Comparison of ENCODE assay signal across 20 cellular contexts in the genomic region with DNA sequence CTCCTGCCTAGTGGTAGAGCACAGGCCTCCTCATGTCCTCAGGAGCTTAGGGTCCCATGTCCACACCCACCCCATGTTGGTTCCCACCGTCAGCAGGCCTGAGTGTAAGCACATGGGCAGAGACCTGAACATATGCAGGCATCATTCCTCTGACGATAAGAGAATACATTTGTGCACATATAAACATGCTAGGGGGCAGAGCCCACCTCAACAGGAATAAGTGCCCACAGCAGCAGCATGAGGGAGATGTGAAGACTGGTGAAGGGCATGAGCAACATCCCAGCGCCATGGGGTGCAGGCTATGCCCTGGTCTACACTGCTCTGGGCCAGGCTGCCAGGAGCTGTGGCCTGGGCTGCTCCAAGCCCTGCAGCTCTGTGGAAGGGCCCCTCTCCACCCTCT. TPM values are rescaled to one million over a fixed set of nuclear protein-coding genes. Genes with fewer than 3 reads are reported as not detected.
DNase-seq lines count a peak whose midpoint lies in the region; ATAC-seq, FAIRE-seq and TF ChIP-seq lines count a peak whose summit lies in the region.
"Had no signal": no experiment of that assay in that cellular context is flagged by ENCODE, and none has a peak within 500 bp of the region (broad histone marks: within the 10 kb centered on the region; RNA-seq: fewer than 3 reads in every experiment).

No MANE protein-coding gene starts in this region.

- peak overlapping the region in 5 of 11 experiments; percentile 0 to 34 (median 6); a peak in 1 of 22 replicates for H3K27ac ChIP-seq in BLaER1 treated with 17β-estradiol and CSF1 and Interleukin-3, amounts not matched to agents 10 nM and 100 nM
- H3K27ac ChIP-seq in GM12878 (ENCODE audit: control insufficient read depth, insufficient read depth) (no peak overlapping the region), trophoblast cell (ENCODE audit: low read depth, low read length) (no peak overlapping the region)
- H3K27ac ChIP-seq: HL-60, RWPE1 had no signal

- H3K36me3 ChIP-seq in BLaER1 treated with 17β-estradiol and CSF1 and Interleukin-3, amounts not matched to agents 10 nM and 100 nM, result no peaks in the 10 kb centered on the region
- H3K36me3 ChIP-seq in GM12878 (ENCODE audit: control insufficient read depth in 2 of 2, insufficient read depth in 2 of 2, low read length in 1 of 2), result peaks cover 15 to 18% of the 10 kb centered on the region in 2 experiments
- no peaks in the 10 kb centered on the region for H3K36me3 ChIP-seq in trophoblast cell (ENCODE audit: control insufficient read depth in 1 of 2, insufficient read depth in 2 of 2, low read length in 2 of 2)

- no peak overlapping the region for H3K4ac ChIP-seq in trophoblast cell (ENCODE audit: low read depth, low read length)

- H3K4me1 ChIP-seq in BLaER1 treated with 17β-estradiol and CSF1 and Interleukin-3, amounts not matched to agents 10 nM and 100 nM, result peaks cover 70 to 86% (median 77%) of the 10 kb centered on the region in 10 experiments
- H3K4me1 ChIP-seq in GM12878 (ENCODE audit: control insufficient read depth, insufficient read depth, low read length) (no peaks in the 10 kb centered on the region), trophoblast cell (ENCODE audit: control insufficient read depth in 1 of 2, insufficient read depth in 2 of 2, low read length in 2 of 2) (peaks cover 0 to 5% of the 10 kb centered on the region in 2 experiments)
- H3K4me1 ChIP-seq: Caco-2 had no signal

- H3K9me3 Mint-ChIP-seq in activated naive CD4-positive, alpha-beta T cell treated with anti-CD3 and anti-CD28 coated beads, Interleukin-2, amount 50 U/mL, for 24 hours, result no peaks in the 10 kb centered on the region

- H3K9ac ChIP-seq in BLaER1 treated with 17β-estradiol and CSF1 and Interleukin-3, amounts not matched to agents 10 nM and 100 nM, result peak overlapping the region in 3 of 11 experiments; percentile 12 to 48 (median 46); a peak in 3 of 22 replicates
- no peak overlapping the region for H3K9ac ChIP-seq in GM12878 (ENCODE audit: control insufficient read depth, insufficient read depth, low read length)
- H3K9ac ChIP-seq in trophoblast cell (ENCODE audit: low read length), result no peak overlapping the region

- peak overlapping the region; percentile 17 for H3K27ac Mint-ChIP-seq in activated naive CD4-positive, alpha-beta T cell treated with anti-CD3 and anti-CD28 coated beads, Interleukin-2, amount 50 U/mL, for 24 hours

- H3K4me2 ChIP-seq in BLaER1 treated with 17β-estradiol and CSF1 and Interleukin-3, amounts not matched to agents 10 nM and 100 nM, result peak overlapping the region; percentile 67 to 99 (median 81)
- H3K4me2 ChIP-seq in GM12878 (ENCODE audit: control insufficient read depth, insufficient read depth), result no peak overlapping the region
- H3K4me2 ChIP-seq in trophoblast cell (ENCODE audit: low read length), result no peak overlapping the region

- in situ Hi-C loops in GM12878 (cut with MboI), result no loop called here

- no peak overlapping the region for H2AK5ac ChIP-seq in trophoblast cell (ENCODE audit: low read length)

- no peak for TF ChIP-seq RAD21 in GM12878 (IDR thresholded peaks at IDR 0.05; ENCODE audit: insufficient read depth, low read depth, low read length)

- no peak overlapping the region for H4K12ac ChIP-seq in trophoblast cell (ENCODE audit: low read depth, low read length)

- no peak overlapping the region for H2AFZ ChIP-seq in GM12878 (ENCODE audit: control insufficient read depth, low read depth, low read length)
- H2AFZ ChIP-seq in trophoblast cell (ENCODE audit: insufficient read depth, low read length, poor library complexity), result no peak overlapping the region

- no peaks in the 10 kb centered on the region for H3K27me3 ChIP-seq in BLaER1 treated with 17β-estradiol and CSF1 and Interleukin-3, amounts not matched to agents 10 nM and 100 nM
- H3K27me3 ChIP-seq in GM12878 (replicated peaks in 1 of 2; ENCODE audit: control insufficient read depth in 2 of 2, insufficient read depth in 2 of 2, low read length in 1 of 2), result no peaks in the 10 kb centered on the region
- no peaks in the 10 kb centered on the region for H3K27me3 ChIP-seq in trophoblast cell (ENCODE audit: insufficient read depth, low read length)

- peaks cover 42% of the 10 kb centered on the region for H3K4me1 Mint-ChIP-seq in activated naive CD4-positive, alpha-beta T cell treated with anti-CD3 and anti-CD28 coated beads, Interleukin-2, amount 50 U/mL, for 24 hours

- H3K36me3 Mint-ChIP-seq in activated naive CD4-positive, alpha-beta T cell treated with anti-CD3 and anti-CD28 coated beads, Interleukin-2, amount 50 U/mL, for 24 hours, result peaks cover 7% of the 10 kb centered on the region

- TF ChIP-seq EP300 in GM12878 (IDR thresholded peaks at IDR 0.05; ENCODE audit: borderline replicate concordance in 1 of 2, control insufficient read depth in 1 of 2, low read depth in 2 of 2, low read length in 2 of 2), result no peak

- H3K4me3 ChIP-seq in BLaER1 treated with 17β-estradiol and CSF1 and Interleukin-3, amounts not matched to agents 10 nM and 100 nM, result no peak overlapping the region
- H3K4me3 ChIP-seq in GM12878 (no peak overlapping the region), trophoblast cell (ENCODE audit: low read depth, low read length) (peak overlapping the region; percentile 18)

- no peak overlapping the region for H2BK12ac ChIP-seq in trophoblast cell (ENCODE audit: low read length)

- no TSS peak for BruUV-seq in GM12878 (replicated peaks; lab: Mats Ljungman, UMichigan)

- RAD21 ChIA-PET in GM12878 (lab: Charles Lee; ENCODE audit: unreplicated experiment), result no interaction called here

- WGBS in GM12878 (ENCODE audit: insufficient coverage, insufficient replicate concordance, low lambda C conversion rate, missing lambda C conversion rate), result 80% methylated on average over 3 of the region's 3 CpGs
- no CpG with 5 or more reads among the region's 3 CpGs for WGBS in trophoblast cell (ENCODE audit: extremely low coverage, insufficient coverage, insufficient read length)

- FAIRE-seq in GM12878 (lab: Jason Lieb, UNC), result no peak
- FAIRE-seq: HTR-8/SVneo had no signal

- no peak overlapping the region for H3K4me3 Mint-ChIP-seq in activated naive CD4-positive, alpha-beta T cell treated with anti-CD3 and anti-CD28 coated beads, Interleukin-2, amount 50 U/mL, for 24 hours

- DNase-seq in activated naive CD4-positive, alpha-beta T cell (lab: John Stamatoyannopoulos, UW), result no peak
- no peak for DNase-seq in GM12878 (ENCODE audit: low read depth, low spot score)
- no peak for DNase-seq in trophoblast cell
- DNase-seq in EL, result no peak
- no peak for DNase-seq in GOT3 (lab: John Stamatoyannopoulos, UW)
- DNase-seq: Caco-2; CD4-positive, CD25-positive, alpha-beta regulatory T cell; NCI-H1417 treated with DMSO at 0.1 percent for 48 hours; NCI-H2029; NCI-H510A; NCI-H774; PC-3 had no signal

- H3K23ac ChIP-seq in trophoblast cell (ENCODE audit: low read length), result no peak overlapping the region

- H3K79me2 ChIP-seq in GM12878 (ENCODE audit: control insufficient read depth, insufficient read depth, low read length), result no peaks in the 10 kb centered on the region; the same call in 1 of the 2 replicates
- H3K79me2 ChIP-seq in trophoblast cell (ENCODE audit: control insufficient read depth, insufficient read depth, low read length, poor library complexity), result no peaks in the 10 kb centered on the region

- no peaks in the 10 kb centered on the region for H3K79me1 ChIP-seq in trophoblast cell (ENCODE audit: low read length)

- SMC1A ChIA-PET in GM12878 (lab: Charles Lee; ENCODE audit: uncharacterized antibody, unreplicated experiment), result interaction anchor here (1.1 kb wide), 2 partner anchors 14 to 22 kb away, joined by 3 read pairs; no protein-coding TSS in a partner anchor

- no peaks in the 10 kb centered on the region for H3K9me3 ChIP-seq in BLaER1 treated with 17β-estradiol and CSF1 and Interleukin-3, amounts not matched to agents 10 nM and 100 nM (replicated peaks in 1 of 11)
- no peaks in the 10 kb centered on the region for H3K9me3 ChIP-seq in GM12878 (replicated peaks; ENCODE audit: control insufficient read depth, insufficient read depth, low read length)
- no peaks in the 10 kb centered on the region for H3K9me3 ChIP-seq in trophoblast cell (ENCODE audit: insufficient read depth, low read depth, low read length)
- H3K9me3 ChIP-seq: Caco-2 had no signal

- no peaks in the 10 kb centered on the region for H4K20me1 ChIP-seq in BLaER1 treated with 17β-estradiol and CSF1 and Interleukin-3, amounts not matched to agents 10 nM and 100 nM
- no peaks in the 10 kb centered on the region; the same call in 1 of the 2 replicates for H4K20me1 ChIP-seq in GM12878 (ENCODE audit: control insufficient read depth, insufficient read depth)

- peak; percentile 44; the same call in 1 of the 2 replicates for TF ChIP-seq POLR2A in GM12878 (IDR thresholded peaks at IDR 0.05; ENCODE audit: low read depth, low read length)

- no peak; the same call in 2 of the 3 replicates for ATAC-seq in GM12878
- ATAC-seq in HG02798 (IDR thresholded peaks at IDR 0.05; ENCODE audit: poor library complexity, unreplicated experiment), result no peak
- ATAC-seq: PC-3 had no signal

- POLR2A ChIA-PET in GM12878 (lab: Charles Lee), result interaction anchor here (0.8 to 2.3 kb wide), 2 partner anchors 17 to 19 kb away, joined by 3 to 7 read pairs; partner anchors contain the start of gene ADORA2A

- no peak overlapping the region for H4K8ac ChIP-seq in trophoblast cell (ENCODE audit: low read depth, low read length)

- H4K91ac ChIP-seq in trophoblast cell (ENCODE audit: low read depth, low read length), result no peak overlapping the region

- H3K27me3 Mint-ChIP-seq in activated naive CD4-positive, alpha-beta T cell treated with anti-CD3 and anti-CD28 coated beads, Interleukin-2, amount 50 U/mL, for 24 hours, result no peaks in the 10 kb centered on the region
- H3K27me3 Mint-ChIP-seq: CD4-positive, CD25-positive, alpha-beta regulatory T cell had no signal

- CTCF ChIA-PET in GM12878 (lab: Yijun Ruan, JAX), result interaction anchor here (0.6 to 2.1 kb wide), 3 partner anchors 9 to 21 kb away, joined by 3 to 5 read pairs (median 4); no protein-coding TSS in a partner anchor

- no peak overlapping the region for H2BK5ac ChIP-seq in trophoblast cell (ENCODE audit: low read depth, low read length, poor library complexity)

- no peak overlapping the region for H3K18ac ChIP-seq in trophoblast cell (ENCODE audit: low read length)

- intact Hi-C loops in GM12878 (cut with micrococcal nuclease; ENCODE audit: unreplicated experiment), result no loop called here

- H2BK120ac ChIP-seq in trophoblast cell (ENCODE audit: insufficient read depth, low read length, poor library complexity), result no peak overlapping the region

- H3K14ac ChIP-seq in trophoblast cell (ENCODE audit: low read length), result no peak overlapping the region

- no peak for TF ChIP-seq CTCF in GM12878 (IDR thresholded peaks at IDR 0.05 in 2 of 3, conservative IDR thresholded peaks at IDR 0.05 in 1 of 3; ENCODE audit: control insufficient read depth in 2 of 3, extremely low read depth in 1 of 3, insufficient read depth in 1 of 3, low read depth in 3 of 3, low read length in 3 of 3)

RNA-seq across cellular contexts. Expression of gene ADORA2A, which starts 16.9 kb away (rescaled TPM):
- 55.4 and 60.9 TPM in 2 replicates for total RNA-seq in GM12878 (2013; cell fraction: nucleolus; rRNA removed)
- total RNA-seq in GM12878 (2014; rRNA removed) (27.4 and 28.5 TPM in 2 replicates), GM12878 (2014; rRNA removed; fragmentation: Illumina TruSeq; extraction: Trizol) (10.5 and 10.9 TPM in 2 replicates), GM12878 (2021) (22.9 and 23.6 TPM in 2 replicates)
- 9.5 TPM for polyA plus RNA-seq in GM12878 (2011; ENCODE audit: low read depth)
- polyA plus RNA-seq in GM12878 (2011; rRNA removed) (16.2 and 31.2 TPM in 2 replicates), GM12878 (2014; fragmentation: Illumina TruSeq; extraction: Trizol) (4.6 and 15.9 TPM in 2 replicates), GM12878 (2014; fragmentation: Nextera tagmentation; extraction: Ambion mirVana) (1 to 10 TPM in 1 of 2 experiments, under 1 TPM in 1; 0.69 to 1.6 TPM), GM12878 (2014; rRNA removed) (29.6 and 30.5 TPM in 2 replicates), GM12878 (2016; fragmentation: Nextera tagmentation; extraction: Ambion mirVana) (10 to 100 TPM; 15.8 to 20.6 TPM)
- polyA plus RNA-seq in GM12878 (2011; cell fraction: cytosol; rRNA removed), result 49.3 and 77.4 TPM in 2 replicates
- 45.4 and 47.1 TPM in 2 replicates for polyA plus RNA-seq in GM12878 (2011; cell fraction: nucleus; rRNA removed)
- polyA plus RNA-seq in GM12878 (2012), result 22.8 and 28.8 TPM in 2 replicates
- 38.3 and 56.7 TPM in 2 replicates for polyA minus RNA-seq in GM12878 (2011; rRNA and poly(A)+ RNA removed)
- 11.3 and 12.3 TPM in 2 replicates for polyA minus RNA-seq in GM12878 (2011; cell fraction: cytosol; rRNA and poly(A)+ RNA removed)
- polyA minus RNA-seq in GM12878 (2011; cell fraction: nucleus; rRNA and poly(A)+ RNA removed), result 15.4 and 23.7 TPM in 2 replicates
- polyA plus RNA-seq in trophoblast cell (2013), result 2.0 and 2.6 TPM in 2 replicates

RNA-seq across cellular contexts. Expression of gene UPB1, which starts 50.9 kb away (rescaled TPM):
- total RNA-seq in GM12878 (2013; cell fraction: nucleolus; rRNA removed), result 39.2 and 39.8 TPM in 2 replicates
- total RNA-seq in GM12878 (2014; rRNA removed) (2.5 and 2.8 TPM in 2 replicates), GM12878 (2014; rRNA removed; fragmentation: Illumina TruSeq; extraction: Trizol) (3.4 and 3.5 TPM in 2 replicates), GM12878 (2021) (3.3 and 3.9 TPM in 2 replicates)
- 1.8 TPM for polyA plus RNA-seq in GM12878 (2011; ENCODE audit: low read depth)
- polyA plus RNA-seq in GM12878 (2011; rRNA removed) (20.5 and 20.6 TPM in 2 replicates), GM12878 (2014; fragmentation: Illumina TruSeq; extraction: Trizol) (2.6 and 2.8 TPM in 2 replicates), GM12878 (2014; fragmentation: Nextera tagmentation; extraction: Ambion mirVana) (1 to 10 TPM; 2.9 to 4.5 TPM), GM12878 (2014; rRNA removed) (3.4 and 3.5 TPM in 2 replicates), GM12878 (2016; fragmentation: Nextera tagmentation; extraction: Ambion mirVana) (1 to 10 TPM in 1 of 2 experiments, under 1 TPM in 1; 0.89 to 1.2 TPM)
- 12.1 and 14.3 TPM in 2 replicates for polyA plus RNA-seq in GM12878 (2011; cell fraction: cytosol; rRNA removed)
- polyA plus RNA-seq in GM12878 (2011; cell fraction: nucleus; rRNA removed), result 19.0 and 30.2 TPM in 2 replicates
- polyA plus RNA-seq in GM12878 (2012), result 1.8 and 3.0 TPM in 2 replicates
- polyA minus RNA-seq in GM12878 (2011; rRNA and poly(A)+ RNA removed), result 10.8 and 11.0 TPM in 2 replicates
- polyA minus RNA-seq in GM12878 (2011; cell fraction: cytosol; rRNA and poly(A)+ RNA removed), result 3.3 and 3.6 TPM in 2 replicates
- polyA minus RNA-seq in GM12878 (2011; cell fraction: nucleus; rRNA and poly(A)+ RNA removed), result 6.9 and 8.1 TPM in 2 replicates
- 0.03 and 0.04 TPM in 2 replicates for polyA plus RNA-seq in trophoblast cell (2013)
- total RNA-seq: H7, SK-MEL-5 had no signal
- polyA plus RNA-seq: CD4-positive, CD25-positive, alpha-beta regulatory T cell had no signal

Comparison
In these comparisons a context has a peak if more than half of its experiments do, and no peak if none do; other contexts are left out.
1. H3K4me2 ChIP-seq: peak in BLaER1 treated with 17β-estradiol and CSF1 and Interleukin-3, amounts not matched to agents 10 nM and 100 nM (11 of 11); none in GM12878 (single experiment) and trophoblast cell (single experiment).